1 cellular context compared by ENCODE assay signal in the genomic region with DNA sequence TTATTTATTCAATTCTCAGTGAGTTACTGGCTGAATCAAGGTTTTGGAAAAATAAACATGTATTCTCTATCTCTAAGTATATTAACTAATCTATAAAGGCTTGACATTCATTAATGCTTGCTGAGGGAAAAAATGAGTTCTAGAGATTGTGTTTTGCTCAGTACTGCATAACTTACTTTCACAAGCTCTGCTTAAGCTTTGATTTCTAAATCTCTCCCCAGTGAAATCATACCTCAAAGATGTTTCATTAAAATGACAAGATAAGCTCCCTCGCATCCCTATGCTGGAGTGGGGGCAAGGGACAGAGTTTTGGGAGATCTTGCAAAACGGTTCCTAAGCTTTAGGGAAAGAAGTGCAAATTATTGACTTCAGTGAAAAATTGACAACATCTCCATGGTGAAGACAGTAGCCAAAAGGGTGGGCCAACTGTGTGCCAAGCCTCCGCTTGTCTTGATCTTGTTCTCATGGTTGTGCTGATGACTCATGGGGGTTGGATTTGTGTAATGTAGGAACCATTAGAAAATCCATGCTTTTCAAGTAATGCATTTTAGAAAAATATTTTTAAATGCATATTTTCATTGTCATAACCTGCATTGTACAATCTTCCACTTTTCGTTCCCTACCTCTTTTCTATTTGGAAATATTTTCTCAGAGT.
TF ChIP-seq lines count a peak whose summit lies in the region.

No MANE protein-coding gene starts in this region.

TF ChIP-seq in IMR-90, 13 proteins besides CTCF, POLR2A, EP300 and RAD21 (continued from another document):
- no peak for TF ChIP-seq CEBPB (IDR thresholded peaks at IDR 0.05; ENCODE audit: low read depth, low read length)
- TF ChIP-seq RFX5 (IDR thresholded peaks at IDR 0.05; ENCODE audit: low read depth, low read length) = no peak
- TF ChIP-seq FOS (IDR thresholded peaks at IDR 0.05; ENCODE audit: low read depth, low read length) = no peak
- no peak for TF ChIP-seq MAFK (IDR thresholded peaks at IDR 0.05; ENCODE audit: low read depth, low read length)
- no peak for TF ChIP-seq CHD1 (IDR thresholded peaks at IDR 0.05; ENCODE audit: low read depth, low read length)
- TF ChIP-seq SMC3 (IDR thresholded peaks at IDR 0.05; ENCODE audit: low read depth, low read length) = no peak
- no peak for TF ChIP-seq NFE2L2 (IDR thresholded peaks at IDR 0.05; ENCODE audit: low read depth, low read length)
- TF ChIP-seq BHLHE40 (IDR thresholded peaks at IDR 0.05; ENCODE audit: low read depth, low read length) = no peak
- TF ChIP-seq, protein P1, sequence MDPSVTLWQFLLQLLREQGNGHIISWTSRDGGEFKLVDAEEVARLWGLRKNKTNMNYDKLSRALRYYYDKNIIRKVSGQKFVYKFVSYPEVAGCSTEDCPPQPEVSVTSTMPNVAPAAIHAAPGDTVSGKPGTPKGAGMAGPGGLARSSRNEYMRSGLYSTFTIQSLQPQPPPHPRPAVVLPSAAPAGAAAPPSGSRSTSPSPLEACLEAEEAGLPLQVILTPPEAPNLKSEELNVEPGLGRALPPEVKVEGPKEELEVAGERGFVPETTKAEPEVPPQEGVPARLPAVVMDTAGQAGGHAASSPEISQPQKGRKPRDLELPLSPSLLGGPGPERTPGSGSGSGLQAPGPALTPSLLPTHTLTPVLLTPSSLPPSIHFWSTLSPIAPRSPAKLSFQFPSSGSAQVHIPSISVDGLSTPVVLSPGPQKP (IDR thresholded peaks at IDR 0.05; ENCODE audit: borderline replicate concordance, low read depth, low read length) = no peak
- no peak for TF ChIP-seq MXI1 (IDR thresholded peaks at IDR 0.05; ENCODE audit: borderline replicate concordance, low read depth, low read length)
- TF ChIP-seq RCOR1 (IDR thresholded peaks at IDR 0.05; ENCODE audit: insufficient replicate concordance, low read length) = no peak
TF ChIP-seq in IMR-90: peak in this region for 0.
